ENCODE assay signal across 9 cellular contexts in the genomic region with DNA sequence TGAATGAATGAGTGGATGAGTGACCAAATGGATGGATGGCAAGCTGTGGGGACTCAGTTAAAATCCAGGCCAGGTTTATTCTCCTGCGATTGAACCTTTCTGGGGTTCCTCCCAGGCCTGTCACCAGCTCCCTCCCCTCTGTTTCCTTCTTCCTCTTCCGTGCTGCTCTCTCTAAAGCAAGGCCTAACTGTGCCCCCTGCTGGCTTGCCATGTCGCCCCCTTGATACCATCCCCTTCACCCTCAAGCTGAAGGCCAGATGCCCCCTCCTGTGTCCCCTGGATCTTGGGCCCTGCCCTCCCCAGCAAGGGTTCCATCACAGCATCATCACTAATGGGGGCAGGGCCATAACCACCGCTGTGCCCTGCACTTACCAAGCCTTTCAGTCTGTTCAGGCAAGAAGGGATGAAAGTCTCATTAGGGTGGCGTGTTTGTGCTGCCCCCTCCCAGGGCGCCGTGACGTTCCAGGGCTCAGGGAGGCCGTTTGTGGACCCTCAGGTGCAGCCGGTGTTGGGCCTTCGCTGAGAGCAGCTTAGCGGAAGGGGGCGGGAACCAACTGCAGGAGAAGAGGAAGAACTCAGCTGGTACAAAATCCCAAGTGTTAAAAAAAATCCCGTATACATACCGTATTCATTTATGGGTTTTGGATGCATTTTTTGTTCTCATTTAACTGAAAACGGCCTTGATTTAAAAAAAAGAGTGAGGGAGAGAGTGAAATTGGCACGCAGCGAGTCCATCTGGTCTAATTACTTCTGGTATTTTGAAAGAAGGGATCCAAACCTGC.
DNase-seq lines count a peak whose midpoint lies in the region; ATAC-seq and TF ChIP-seq lines count a peak whose summit lies in the region.
"Had no signal": no experiment of that assay in that cellular context is flagged by ENCODE, and none has a peak within 500 bp of the region (broad histone marks: within the 10 kb centered on the region; RNA-seq: fewer than 3 reads in every experiment).

No MANE protein-coding gene starts in this region.

- TF ChIP-seq CTCF in neural progenitor cell (IDR thresholded peaks at IDR 0.05) = peak; percentile 31

- no peaks in the 10 kb centered on the region for H3K36me3 Mint-ChIP-seq in activated T-helper 17 cell treated with anti-CD3 and anti-CD28 coated beads, Interleukin-2, amount 50 U/mL, for 72 hours (ENCODE audit: low read depth)
- no peaks in the 10 kb centered on the region for H3K36me3 Mint-ChIP-seq in neural progenitor cell

- H3F3A ChIP-seq in neural progenitor cell (ENCODE audit: low read depth) = no peaks in the 10 kb centered on the region

- H3K4me3 Mint-ChIP-seq in activated T-helper 17 cell treated with anti-CD3 and anti-CD28 coated beads, Interleukin-2, amount 50 U/mL, for 72 hours = peak overlapping the region; percentile 23
- H3K4me3 Mint-ChIP-seq in neural progenitor cell = no peak overlapping the region

- H3K9me3 ChIP-seq in neural progenitor cell (ENCODE audit: low read depth) = no peaks in the 10 kb centered on the region
- H3K9me3 ChIP-seq: A549 had no signal

- no peak overlapping the region for H2AFZ ChIP-seq in neural progenitor cell (replicated peaks)

- H3K36me3 ChIP-seq in neural progenitor cell = no peaks in the 10 kb centered on the region

- DNase-seq in NCI-H1436 (lab: John Stamatoyannopoulos, UW) = peak; percentile 28
- no peak for DNase-seq in NCI-H1436 treated with DMSO at 0.1 percent for 48 hours (lab: John Stamatoyannopoulos, UW)
- DNase-seq in KBM-7 = peak; percentile 57
- DNase-seq in neural progenitor cell (ENCODE audit: low spot score) = peak; percentile 29
- no peak for DNase-seq in NCI-H226

- no peaks in the 10 kb centered on the region for H3K27me3 ChIP-seq in neural progenitor cell

- no peaks in the 10 kb centered on the region for H3K79me2 ChIP-seq in neural progenitor cell (ENCODE audit: low read depth)

- peak; percentile 23 for ATAC-seq in activated T-helper 17 cell treated with anti-CD3 and anti-CD28 coated beads, Interleukin-2, amount 50 U/mL, for 72 hours (replicated peaks)
- ATAC-seq in GM19397 (IDR thresholded peaks at IDR 0.05; ENCODE audit: unreplicated experiment) (no peak), GM18868 (IDR thresholded peaks at IDR 0.05; ENCODE audit: unreplicated experiment) (no peak)

- no peaks in the 10 kb centered on the region for H3K9me3 Mint-ChIP-seq in activated T-helper 17 cell treated with anti-CD3 and anti-CD28 coated beads, Interleukin-2, amount 50 U/mL, for 72 hours
- no peaks in the 10 kb centered on the region for H3K9me3 Mint-ChIP-seq in neural progenitor cell

- H3K27ac Mint-ChIP-seq in activated T-helper 17 cell treated with anti-CD3 and anti-CD28 coated beads, Interleukin-2, amount 50 U/mL, for 72 hours = no peak overlapping the region
- H3K27ac Mint-ChIP-seq in neural progenitor cell = no peak overlapping the region

- no peaks in the 10 kb centered on the region for H4K20me1 ChIP-seq in neural progenitor cell (ENCODE audit: low read depth)

- in situ Hi-C loops in KBM-7 (cut with MboI; ENCODE audit: low pct_unique_long_range_greater_than_20kb, low sequenced_read_pairs) = no loop called here

- H3K27me3 Mint-ChIP-seq in activated T-helper 17 cell treated with anti-CD3 and anti-CD28 coated beads, Interleukin-2, amount 50 U/mL, for 72 hours = no peaks in the 10 kb centered on the region
- H3K27me3 Mint-ChIP-seq in neural progenitor cell (ENCODE audit: insufficient read depth, low read depth) = peaks cover under 1% of the 10 kb centered on the region

- no peaks in the 10 kb centered on the region for H3K4me1 Mint-ChIP-seq in activated T-helper 17 cell treated with anti-CD3 and anti-CD28 coated beads, Interleukin-2, amount 50 U/mL, for 72 hours
- H3K4me1 Mint-ChIP-seq in neural progenitor cell = peaks cover 11% of the 10 kb centered on the region

- H3K4me2 ChIP-seq in neural progenitor cell = peak overlapping the region; percentile 32
- H3K4me2 ChIP-seq: A549 had no signal

- H3K27ac ChIP-seq in neural progenitor cell = no peak overlapping the region
- H3K27ac ChIP-seq: A549 had no signal

- no peak overlapping the region for H3K4me3 ChIP-seq in neural progenitor cell
- H3K4me3 ChIP-seq: A549 had no signal

- no peak overlapping the region for H3K9ac ChIP-seq in neural progenitor cell

- H3K4me1 ChIP-seq in neural progenitor cell = peaks cover 8% of the 10 kb centered on the region
- H3K4me1 ChIP-seq: A549 had no signal

Comparison
In these comparisons a context has a peak if more than half of its experiments do, and no peak if none do; other contexts are left out.
1. DNase-seq: peak in NCI-H1436 (single experiment), KBM-7 (single experiment) and neural progenitor cell (single experiment); none in NCI-H1436 treated with DMSO at 0.1 percent for 48 hours (single experiment) and NCI-H226 (single experiment).